In genomic region chr13:111474136-111475002, GRCh38 we compare ENCODE assay signal across 8 cellular contexts.
DNase-seq lines count a peak whose midpoint lies in the region; ATAC-seq, FAIRE-seq and TF ChIP-seq lines count a peak whose summit lies in the region.

No MANE protein-coding gene starts in this region.

- no peak overlapping the region for H2BK20ac ChIP-seq in H1 (ENCODE audit: low read length)

- H2BK120ac ChIP-seq in H1 (replicated peaks; ENCODE audit: low read depth, low read length): no peak overlapping the region

- H2BK5ac ChIP-seq in H1 (ENCODE audit: low read depth, low read length): no peak overlapping the region

- H3K4ac ChIP-seq in H1 (replicated peaks; ENCODE audit: insufficient read length, low read depth, low read length): no peak overlapping the region

- 86% methylated on average over 23 of the region's 23 CpGs; no CpG with 5 or more reads in 1 of the 2 experiments for WGBS in H1 (ENCODE audit: extremely low coverage in 1 of 2, insufficient coverage in 1 of 2, insufficient read length in 1 of 2, insufficient replicate concordance in 2 of 2, low coverage in 1 of 2, low lambda C conversion rate in 2 of 2, missing lambda C conversion rate in 1 of 2), 2 experiments
- WGBS in lung, 2 donors: 62 to 73% methylated on average over 23 of the region's 23 CpGs

- no peak overlapping the region for H3K14ac ChIP-seq in H1 (ENCODE audit: insufficient read length)

- no peak overlapping the region for H3K9ac ChIP-seq in NT2/D1 (ENCODE audit: insufficient read length, low read depth)
- H3K9ac ChIP-seq in H1 (replicated peaks in 1 of 4; ENCODE audit: extremely low read depth in 1 of 4, low read depth in 3 of 4, low read length in 3 of 4): no peak overlapping the region

- H3K4me1 ChIP-seq in NT2/D1 (ENCODE audit: insufficient read depth, insufficient read length): peaks cover 2% of the 10 kb centered on the region
- no peaks in the 10 kb centered on the region for H3K4me1 ChIP-seq in H1 (replicated peaks in 1 of 4; ENCODE audit: control insufficient read depth in 3 of 4, insufficient read depth in 4 of 4, low read length in 3 of 4)
- H3K4me1 ChIP-seq in lung (ENCODE audit: control insufficient read depth in 2 of 2, insufficient read depth in 2 of 2, low read length in 2 of 2): no peaks in the 10 kb centered on the region

- H3K36me3 ChIP-seq in NT2/D1 (ENCODE audit: insufficient read depth, insufficient read length, low read length) (no peaks in the 10 kb centered on the region), H1 (ENCODE audit: control insufficient read depth in 2 of 4, insufficient read depth in 4 of 4, low read length in 3 of 4) (no peaks in the 10 kb centered on the region), lung (ENCODE audit: control insufficient read depth in 2 of 2, insufficient read depth in 2 of 2, low read length in 2 of 2) (no peaks in the 10 kb centered on the region)

- H3K56ac ChIP-seq in H1 (replicated peaks; ENCODE audit: insufficient read length, low read depth, low read length): no peak overlapping the region

- H3K27me3 ChIP-seq in NT2/D1 (ENCODE audit: insufficient read depth, insufficient read length) (no peaks in the 10 kb centered on the region), H1 (replicated peaks in 1 of 4; ENCODE audit: control insufficient read depth in 3 of 4, extremely low read depth in 1 of 4, insufficient read depth in 3 of 4, low read length in 3 of 4) (no peaks in the 10 kb centered on the region), lung (ENCODE audit: control insufficient read depth, insufficient read depth) (no peaks in the 10 kb centered on the region)

- H3K4me2 ChIP-seq in H1 (ENCODE audit: insufficient read depth in 1 of 2, low read depth in 2 of 2, low read length in 2 of 2): no peak overlapping the region

- peak; percentile 87 to 93 for TF ChIP-seq RAD21 in H1 (IDR thresholded peaks at IDR 0.05 in 1 of 2, conservative IDR thresholded peaks at IDR 0.05 in 1 of 2; ENCODE audit: low read depth in 2 of 2, low read length in 2 of 2)

- H4K5ac ChIP-seq in H1 (ENCODE audit: insufficient read length, low read depth, low read length): no peak overlapping the region

- FAIRE-seq in H1 (lab: Jason Lieb, UNC): peak; percentile 82

- no peak overlapping the region for H4K91ac ChIP-seq in H1 (replicated peaks; ENCODE audit: insufficient read length, low read length)

- CTCF ChIA-PET in H1 (lab: Charles Lee; ENCODE audit: partially characterized antibody): interaction anchor here (0.5 to 5.9 kb wide), 45 partner anchors 8 to 981 kb away, joined by 3 to 47 read pairs (median 4); no protein-coding TSS in a partner anchor

- POLR2A ChIA-PET in H1 (lab: Charles Lee; ENCODE audit: partially characterized antibody): no interaction called here

- TF ChIP-seq EP300 in H1 (IDR thresholded peaks at IDR 0.05; ENCODE audit: borderline replicate concordance in 1 of 2, low read depth in 2 of 2, low read length in 2 of 2): no peak

- H3K79me2 ChIP-seq in H1 (ENCODE audit: control insufficient read depth in 1 of 2, insufficient read depth in 2 of 2, low read length in 2 of 2): no peaks in the 10 kb centered on the region

- no peak overlapping the region for H3K23ac ChIP-seq in H1 (ENCODE audit: insufficient read length)

- H3K9me3 ChIP-seq in NT2/D1 (ENCODE audit: insufficient read depth, low read length): no peaks in the 10 kb centered on the region
- no peaks in the 10 kb centered on the region for H3K9me3 ChIP-seq in H1 (ENCODE audit: insufficient read depth in 2 of 2, low read depth in 1 of 2, low read length in 1 of 2)
- H3K9me3 ChIP-seq in lung (ENCODE audit: control insufficient read depth in 2 of 2, insufficient read depth in 1 of 2, low read length in 1 of 2): no peaks in the 10 kb centered on the region

- H4K20me1 ChIP-seq in H1 (replicated peaks in 1 of 2; ENCODE audit: control insufficient read depth in 1 of 2, insufficient read depth in 2 of 2, low read length in 2 of 2): no peaks in the 10 kb centered on the region

- no peak overlapping the region for H4K8ac ChIP-seq in H1 (ENCODE audit: extremely low read depth, insufficient read depth, low read length)

- no peak for TF ChIP-seq POLR2A in H1 (IDR thresholded peaks at IDR 0.05; ENCODE audit: control extremely low read depth in 1 of 2, low read depth in 2 of 2, low read length in 2 of 2)

- ATAC-seq in lung (ENCODE audit: insufficient read depth, low FRiP score): no peak
- no peak for ATAC-seq in HG03045 (IDR thresholded peaks at IDR 0.05; ENCODE audit: unreplicated experiment)
- no peak for ATAC-seq in HG03378 (IDR thresholded peaks at IDR 0.05; ENCODE audit: unreplicated experiment)

- no peaks in the 10 kb centered on the region for H3K79me1 ChIP-seq in H1 (ENCODE audit: low read depth, low read length)

- H2AFZ ChIP-seq in H1 (ENCODE audit: low read length): no peak overlapping the region

- no peak overlapping the region for H2BK15ac ChIP-seq in H1 (ENCODE audit: low read length)

- DNase-seq in COR-L47 (lab: John Stamatoyannopoulos, UW) (peak; percentile 83), HT1080 (ENCODE audit: low read depth) (peak; percentile 43), NT2/D1 (ENCODE audit: low read depth, low spot score) (peak; percentile 38), H1 (ENCODE audit: low read depth in 1 of 2, low spot score in 2 of 2) (peak; percentile 25 to 47), lung (ENCODE audit: low spot score) (no peak), posterior cingulate gyrus (no peak)

- H2BK12ac ChIP-seq in H1 (ENCODE audit: low read depth, low read length): no peak overlapping the region

- intact Hi-C loops in posterior cingulate gyrus (cut with DNase I): loop anchor here (1.0 to 5.0 kb wide), 2 partner anchors 970 to 1133 kb away; no protein-coding TSS in a partner anchor

- peak in 2 of 3 experiments; percentile 55 to 57; a peak in 3 of 4 replicates for TF ChIP-seq CTCF in H1 (IDR thresholded peaks at IDR 0.05; ENCODE audit: control extremely low read depth in 1 of 3, insufficient read depth in 1 of 3, low read depth in 1 of 3, low read length in 3 of 3)
- TF ChIP-seq CTCF in lung (IDR thresholded peaks at IDR 0.05; ENCODE audit: control extremely low read depth, extremely low read depth): peak; percentile 2

- H3K18ac ChIP-seq in H1 (ENCODE audit: extremely low read depth, low read length): peak overlapping the region; percentile 19; the same call in 1 of the 2 replicates

- H3K23me2 ChIP-seq in H1 (ENCODE audit: low read depth, low read length): no peaks in the 10 kb centered on the region

- no peak overlapping the region for H2AK5ac ChIP-seq in H1 (ENCODE audit: low read depth, low read length)

- H3K27ac ChIP-seq in H1 (ENCODE audit: low read depth, low read length) (no peak overlapping the region), lung (ENCODE audit: low read depth in 1 of 2, low read length in 1 of 2) (no peak overlapping the region)

- H3K4me3 ChIP-seq in NT2/D1 (ENCODE audit: insufficient read length, low read depth) (no peak overlapping the region), H1 (ENCODE audit: extremely low read depth in 1 of 4, insufficient read depth in 2 of 4, low read depth in 3 of 4, low read length in 4 of 4) (no peak overlapping the region), lung (no peak overlapping the region)

TF ChIP-seq in H1, 55 proteins besides CTCF, POLR2A, EP300 and RAD21:
- TF ChIP-seq CHD2 (IDR thresholded peaks at IDR 0.05; ENCODE audit: low read length): no peak
- TF ChIP-seq TEAD4 (IDR thresholded peaks at IDR 0.05; ENCODE audit: low read depth, low read length): no peak
- no peak for TF ChIP-seq USF2 (IDR thresholded peaks at IDR 0.05; ENCODE audit: low read length)
- no peak for TF ChIP-seq SAP30 (IDR thresholded peaks at IDR 0.05; ENCODE audit: insufficient read depth, insufficient replicate concordance, low read length)
- TF ChIP-seq ZNF274 (IDR thresholded peaks at IDR 0.05; ENCODE audit: borderline replicate concordance, extremely low read depth, low read length): no peak
- no peak for TF ChIP-seq JUN (IDR thresholded peaks at IDR 0.05; ENCODE audit: low read depth, low read length)
- TF ChIP-seq TAF7 (optimal IDR thresholded peaks at IDR 0.05; ENCODE audit: borderline replicate concordance, low read depth, low read length): no peak
- no peak for TF ChIP-seq HDAC6 (IDR thresholded peaks at IDR 0.05; ENCODE audit: low read depth, low read length)
- TF ChIP-seq FOSL1 (IDR thresholded peaks at IDR 0.05; ENCODE audit: insufficient read depth, low read depth, low read length): no peak
- TF ChIP-seq E2F6 (IDR thresholded peaks at IDR 0.05): no peak
- TF ChIP-seq RBBP5 (IDR thresholded peaks at IDR 0.05; ENCODE audit: borderline replicate concordance, low read depth, low read length): no peak
- TF ChIP-seq SP4 (IDR thresholded peaks at IDR 0.05; ENCODE audit: low read length): no peak
- no peak for TF ChIP-seq ASH2L (IDR thresholded peaks at IDR 0.05; ENCODE audit: low read length)
- TF ChIP-seq TCF12 (IDR thresholded peaks at IDR 0.05; ENCODE audit: low read depth, low read length): no peak

Comparison
In these comparisons a context has a peak if more than half of its experiments do, and no peak if none do; other contexts are left out.
1. DNase-seq: peak in COR-L47 (single experiment), HT1080 (single experiment), NT2/D1 (single experiment) and H1 (2 of 2); none in lung (single experiment) and posterior cingulate gyrus (0 of 10).